In the genomic region with DNA sequence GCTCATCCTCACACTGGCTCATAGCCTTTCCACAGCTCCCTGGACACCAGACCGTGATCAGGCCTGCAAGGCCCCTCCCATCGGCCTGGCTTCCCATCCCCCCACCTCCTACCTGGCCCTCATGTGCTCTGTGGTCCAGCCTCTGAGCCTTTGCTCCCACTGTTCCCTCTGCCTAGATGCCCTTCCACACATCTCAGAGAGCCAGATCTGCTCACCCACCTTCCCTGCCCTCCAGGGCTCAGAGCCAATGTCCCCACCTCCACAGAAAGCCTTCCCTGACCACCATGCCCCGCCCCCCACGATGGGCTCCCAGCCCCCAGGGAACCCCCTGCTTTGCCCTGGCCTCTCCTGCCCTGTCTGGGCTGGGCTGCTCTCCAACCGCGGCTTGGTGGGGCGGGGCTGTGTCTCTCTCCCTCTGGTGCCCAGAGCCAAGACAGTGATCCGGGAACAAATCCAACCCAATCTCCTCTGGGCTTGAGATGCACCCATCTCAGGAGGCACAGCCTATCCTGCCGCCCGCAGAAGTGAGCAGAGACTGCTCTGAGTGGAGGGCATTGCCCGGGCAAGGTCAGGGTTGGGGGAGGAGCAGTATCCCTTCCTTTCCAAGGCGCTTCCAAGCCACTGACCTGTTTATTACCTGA, we compare ENCODE assay signal across 8 cellular contexts. TPM values are rescaled to one million over a fixed set of nuclear protein-coding genes. Genes with fewer than 3 reads are reported as not detected.
DNase-seq lines count a peak whose midpoint lies in the region; ATAC-seq, FAIRE-seq and TF ChIP-seq lines count a peak whose summit lies in the region.

No MANE protein-coding gene starts in this region.

- H3K4me3 ChIP-seq in LNCaP clone FGC (ENCODE audit: low read depth, low read length): peak overlapping the region; percentile 74
- peak overlapping the region; percentile 86 for H3K4me3 ChIP-seq in bronchial epithelial cell (ENCODE audit: low read depth, low read length)
- peak overlapping the region; percentile 7 to 76 (median 68) for H3K4me3 ChIP-seq in liver (ENCODE audit: low read depth in 1 of 3, low read length in 3 of 3)

- TF ChIP-seq CTCF in LNCaP clone FGC (IDR thresholded peaks at IDR 0.05; ENCODE audit: control insufficient read depth, extremely low read depth, insufficient read depth) (no peak), bronchial epithelial cell (IDR thresholded peaks at IDR 0.05; ENCODE audit: insufficient read depth, low read length, severe bottlenecking) (no peak), liver (IDR thresholded peaks at IDR 0.05; ENCODE audit: low read depth, low read length, missing input control) (no peak)

- H3K36me3 ChIP-seq in bronchial epithelial cell (ENCODE audit: control insufficient read depth, insufficient read depth, low read length) (peaks cover 7% of the 10 kb centered on the region), liver (ENCODE audit: control insufficient read depth in 4 of 4, insufficient read depth in 3 of 4, low read depth in 1 of 4, low read length in 3 of 4) (no peaks in the 10 kb centered on the region)

- TF ChIP-seq RAD21 in liver (IDR thresholded peaks at IDR 0.05): no peak

- peaks cover 20 to 74% (median 44%) of the 10 kb centered on the region in 4 donors for H3K4me1 ChIP-seq in liver (ENCODE audit: control insufficient read depth in 4 of 4, insufficient read depth in 4 of 4, low read length in 3 of 4)

- ATAC-seq in GM19351 (IDR thresholded peaks at IDR 0.05; ENCODE audit: unreplicated experiment): no peak

- H3K9me3 ChIP-seq in liver (ENCODE audit: control insufficient read depth in 4 of 4, low read length in 3 of 4): no peaks in the 10 kb centered on the region

- H3K9ac ChIP-seq in liver (ENCODE audit: low read depth in 1 of 2, low read length in 2 of 2): peak overlapping the region in 1 of 2 donors; percentile 73

- H3K27ac ChIP-seq in liver (ENCODE audit: low read depth in 1 of 2, low read length in 2 of 2) (peak overlapping the region; percentile 89 to 95), temporal lobe (ENCODE audit: low read depth, low read length) (peak overlapping the region; percentile 73)

- 18% methylated on average over 12 of the region's 12 CpGs for WGBS in liver

- H3K27me3 ChIP-seq in bronchial epithelial cell (ENCODE audit: control insufficient read depth, insufficient read depth, low read length) (no peaks in the 10 kb centered on the region), liver (ENCODE audit: control insufficient read depth in 4 of 4, insufficient read depth in 4 of 4, low read length in 3 of 4) (no peaks in the 10 kb centered on the region)

- no peak for FAIRE-seq in bronchial epithelial cell (lab: Jason Lieb, UNC)

- DNase-seq in AG08395 (ENCODE audit: low spot score) (peak; percentile 67), LNCaP clone FGC (ENCODE audit: low read depth) (peak; percentile 79), bronchial epithelial cell (ENCODE audit: low read depth) (no peak), NCI-H187 (lab: John Stamatoyannopoulos, UW) (no peak), NCI-H1436 treated with DMSO at 0.1 percent for 48 hours (lab: John Stamatoyannopoulos, UW) (no peak)

TF ChIP-seq in liver, 16 proteins besides CTCF, POLR2A, EP300 and RAD21:
- peak in 1 of 2 donors; percentile 5 for TF ChIP-seq RXRA (IDR thresholded peaks at IDR 0.05)
- TF ChIP-seq SP1 (IDR thresholded peaks at IDR 0.05): no peak

RNA-seq across cellular contexts. Expression of a gene that starts 1.6 kb away (rescaled TPM):
- total RNA-seq in bronchial epithelial cell: 13.4 and 15.9 TPM in 2 replicates
- 10 to 100 TPM; 31.2 to 40.0 TPM for total RNA-seq in liver
- polyA plus RNA-seq in liver: 10 to 100 TPM; 70.4 to 72.1 TPM
- 6.9 TPM for total RNA-seq in temporal lobe

RNA-seq across cellular contexts. Expression of a gene that starts 36.4 kb away (rescaled TPM):
- 43.4 and 47.9 TPM in 2 replicates for total RNA-seq in bronchial epithelial cell
- 10 to 100 TPM; 13.0 to 15.5 TPM for total RNA-seq in liver
- 10 to 100 TPM; 17.2 to 18.2 TPM for polyA plus RNA-seq in liver
- 14.5 TPM for total RNA-seq in temporal lobe

RNA-seq across cellular contexts. Expression of a gene that starts 51.5 kb away (rescaled TPM):
- under 0.01 and 0.64 TPM in 2 replicates for total RNA-seq in bronchial epithelial cell
- total RNA-seq in liver: 1 to 10 TPM; 2.7 to 4.4 TPM
- under 1 TPM; 0.65 to 0.72 TPM for polyA plus RNA-seq in liver
- total RNA-seq in temporal lobe: 30.7 TPM

Comparison
In these comparisons a context has a peak if more than half of its experiments do, and no peak if none do; other contexts are left out.
1. DNase-seq: peak in AG08395 (single experiment) and LNCaP clone FGC (single experiment); none in bronchial epithelial cell (single experiment), NCI-H187 (0 of 2) and NCI-H1436 treated with DMSO at 0.1 percent for 48 hours (single experiment).
2. Peak in every context shown above with its lines, with median percentiles within 50 percentile points of each other: H3K4me3 ChIP-seq.